ENCODE assay signal across 8 cellular contexts in genomic region chr14:63308723-63309317, GRCh38. TPM values are rescaled to one million over a fixed set of nuclear protein-coding genes. Genes with fewer than 3 reads are reported as not detected.
DNase-seq lines count a peak whose midpoint lies in the region; ATAC-seq, FAIRE-seq and TF ChIP-seq lines count a peak whose summit lies in the region.

No MANE protein-coding gene starts in this region.

- no peaks in the 10 kb centered on the region for H3K4me1 ChIP-seq in Karpas-422 (ENCODE audit: low read length)
- H3K4me1 ChIP-seq in GM12878 (ENCODE audit: control insufficient read depth, insufficient read depth, low read length), result no peaks in the 10 kb centered on the region
- H3K4me1 ChIP-seq in psoas muscle, result no peaks in the 10 kb centered on the region

- H3K27me3 ChIP-seq in Karpas-422 (ENCODE audit: low read length), result no peaks in the 10 kb centered on the region
- H3K27me3 ChIP-seq in GM12878 (replicated peaks in 1 of 2; ENCODE audit: control insufficient read depth in 2 of 2, insufficient read depth in 2 of 2, low read length in 1 of 2), result no peaks in the 10 kb centered on the region
- H3K27me3 ChIP-seq in psoas muscle (ENCODE audit: insufficient read depth in 3 of 3, low read length in 2 of 3), result no peaks in the 10 kb centered on the region

- H3K9me3 ChIP-seq in Karpas-422 (ENCODE audit: low read length) (no peaks in the 10 kb centered on the region), GM12878 (replicated peaks; ENCODE audit: control insufficient read depth, insufficient read depth, low read length) (no peaks in the 10 kb centered on the region), psoas muscle (no peaks in the 10 kb centered on the region)

- H3K4me2 ChIP-seq in Karpas-422 (ENCODE audit: low read depth, low read length, poor library complexity, severe bottlenecking) (no peak overlapping the region), GM12878 (ENCODE audit: control insufficient read depth, insufficient read depth) (no peak overlapping the region)

- H3K79me2 ChIP-seq in Karpas-422 (ENCODE audit: low read length) (no peaks in the 10 kb centered on the region), GM12878 (ENCODE audit: control insufficient read depth, insufficient read depth, low read length) (no peaks in the 10 kb centered on the region)

- BruUV-seq in GM12878 (replicated peaks; lab: Mats Ljungman, UMichigan), result no TSS peak

- H3K27ac ChIP-seq in Karpas-422 (ENCODE audit: low read length) (no peak overlapping the region), GM12878 (ENCODE audit: control insufficient read depth, insufficient read depth) (no peak overlapping the region), psoas muscle (no peak overlapping the region)

- H4K20me1 ChIP-seq in Karpas-422 (ENCODE audit: insufficient read depth, low read depth, low read length) (no peaks in the 10 kb centered on the region), GM12878 (ENCODE audit: control insufficient read depth, insufficient read depth) (no peaks in the 10 kb centered on the region)

- 16% methylated on average over 7 of the region's 7 CpGs for WGBS in GM12878 (ENCODE audit: insufficient coverage, insufficient replicate concordance, low lambda C conversion rate, missing lambda C conversion rate)
- 37 to 47% (median 38%) methylated on average over 7 of the region's 7 CpGs for WGBS in psoas muscle, 3 donors

- peak; percentile 90 for FAIRE-seq in GM12878 (lab: Jason Lieb, UNC)

- H3K36me3 ChIP-seq in Karpas-422 (ENCODE audit: insufficient read depth, low read length) (no peaks in the 10 kb centered on the region), GM12878 (ENCODE audit: control insufficient read depth in 2 of 2, insufficient read depth in 2 of 2, low read length in 1 of 2) (no peaks in the 10 kb centered on the region), psoas muscle (ENCODE audit: insufficient read depth in 1 of 2, low read depth in 1 of 2) (no peaks in the 10 kb centered on the region)

- CTCF ChIA-PET in GM12878 (lab: Yijun Ruan, JAX), result interaction anchor here (0.6 to 1.5 kb wide), 4 partner anchors 8 to 857 kb away, joined by 3 to 5 read pairs (median 3); no protein-coding TSS in a partner anchor

- in situ Hi-C loops in GM12878 (cut with MboI), result no loop called here

- H3K9ac ChIP-seq in Karpas-422 (ENCODE audit: low read length), result no peak overlapping the region
- no peak overlapping the region for H3K9ac ChIP-seq in GM12878 (ENCODE audit: control insufficient read depth, insufficient read depth, low read length)

- no peaks in the 10 kb centered on the region for H3K9me2 ChIP-seq in Karpas-422 (replicated peaks; ENCODE audit: insufficient read depth, low read length)

- peak; percentile 60 for TF ChIP-seq RAD21 in GM12878 (IDR thresholded peaks at IDR 0.05; ENCODE audit: insufficient read depth, low read depth, low read length)

- POLR2A ChIA-PET in GM12878 (lab: Charles Lee), result no interaction called here

- ATAC-seq in GM12878 (peak; percentile 79), psoas muscle (no peak)

- no peak overlapping the region for H3K4me3 ChIP-seq in Karpas-422 (ENCODE audit: low read length)
- no peak overlapping the region for H3K4me3 ChIP-seq in GM12878
- no peak overlapping the region for H3K4me3 ChIP-seq in psoas muscle

- SMC1A ChIA-PET in GM12878 (lab: Charles Lee; ENCODE audit: uncharacterized antibody, unreplicated experiment), result interaction anchor here (0.7 kb wide), 1 partner anchor 9 kb away, joined by 3 read pairs; no protein-coding TSS in a partner anchor

- no peak for TF ChIP-seq POLR2A in GM12878 (IDR thresholded peaks at IDR 0.05; ENCODE audit: low read depth, low read length)

- TF ChIP-seq CTCF in GM12878 (IDR thresholded peaks at IDR 0.05 in 2 of 3, conservative IDR thresholded peaks at IDR 0.05 in 1 of 3; ENCODE audit: control insufficient read depth in 2 of 3, extremely low read depth in 1 of 3, insufficient read depth in 1 of 3, low read depth in 3 of 3, low read length in 3 of 3) (peak; percentile 53 to 66 (median 60)), psoas muscle (IDR thresholded peaks at IDR 0.05) (peak; percentile 13)

- TF ChIP-seq EP300 in GM12878 (IDR thresholded peaks at IDR 0.05; ENCODE audit: borderline replicate concordance in 1 of 2, control insufficient read depth in 1 of 2, low read depth in 2 of 2, low read length in 2 of 2), result no peak

- DNase-seq in activated CD4-positive, alpha-beta T cell treated with anti-CD3 and anti-CD28 coated beads, Interleukin-2, amount 50 U/mL, for 48 hours, result peak; percentile 13 to 19
- DNase-seq in activated CD4-positive, alpha-beta T cell treated with anti-CD3 and anti-CD28 coated beads for 1 hour, result no peak
- DNase-seq in Karpas-422 (peak; percentile 79), GM12878 (ENCODE audit: low read depth, low spot score) (no peak), psoas muscle (no peak), cerebellar nuclear complex (lab: John Stamatoyannopoulos, UW) (no peak), cerebellum (ENCODE audit: low spot score) (no peak), KG1 (lab: John Stamatoyannopoulos, UW) (no peak)

- H2AFZ ChIP-seq in Karpas-422 (ENCODE audit: low read length), result no peak overlapping the region
- no peak overlapping the region for H2AFZ ChIP-seq in GM12878 (ENCODE audit: control insufficient read depth, low read depth, low read length)

- RAD21 ChIA-PET in GM12878 (lab: Charles Lee; ENCODE audit: unreplicated experiment), result no interaction called here

- intact Hi-C loops in GM12878 (cut with micrococcal nuclease; ENCODE audit: unreplicated experiment), result no loop called here
- intact Hi-C loops in psoas muscle (cut with DNase I), result no loop called here

TF ChIP-seq in GM12878, 131 proteins besides CTCF, POLR2A, EP300 and RAD21:
- TF ChIP-seq SMC3 (IDR thresholded peaks at IDR 0.05; ENCODE audit: borderline replicate concordance, low read length) (peak; percentile 45; the same call in 1 of the 2 replicates), RUNX3 (IDR thresholded peaks at IDR 0.05; ENCODE audit: low read length) (peak; percentile 27; the same call in 1 of the 2 replicates), SIX5 (IDR thresholded peaks at IDR 0.05; ENCODE audit: low read depth, low read length, severe bottlenecking) (no peak), EGR1 (IDR thresholded peaks at IDR 0.05; ENCODE audit: borderline replicate concordance in 1 of 2, low read depth in 2 of 2, low read length in 2 of 2) (no peak), NFYA (IDR thresholded peaks at IDR 0.05; ENCODE audit: borderline replicate concordance, low read depth, low read length) (no peak), ZNF24 (IDR thresholded peaks at IDR 0.05) (no peak), MTA3 (IDR thresholded peaks at IDR 0.05; ENCODE audit: borderline replicate concordance, low read length) (no peak), NFIC (IDR thresholded peaks at IDR 0.05; ENCODE audit: low read depth, low read length) (no peak), MAX (IDR thresholded peaks at IDR 0.05; ENCODE audit: low read depth, low read length) (no peak), POLR2AphosphoS5 (IDR thresholded peaks at IDR 0.05; ENCODE audit: low read length) (no peak)

RNA-seq across cellular contexts. Expression of gene GPHB5, which starts 9.9 kb away (rescaled TPM):
- not detected in 2 replicates for total RNA-seq in Karpas-422 (2014; rRNA removed; shearing (Covaris generic); ENCODE audit: low replicate concordance)
- not detected in 2 replicates for total RNA-seq in GM12878 (2013; cell fraction: nucleolus; rRNA removed)
- total RNA-seq in GM12878 (2014; rRNA removed) (not detected in 2 replicates), GM12878 (2014; rRNA removed; fragmentation: Illumina TruSeq; extraction: Trizol) (not detected in 2 replicates), GM12878 (2021) (not detected in 2 replicates), psoas muscle (not detected), cerebellum (not detected)
- polyA plus RNA-seq in GM12878 (2011; ENCODE audit: low read depth), result not detected
- polyA plus RNA-seq in GM12878 (2011; rRNA removed) (not detected in 2 replicates), GM12878 (2014; fragmentation: Illumina TruSeq; extraction: Trizol) (not detected in 2 replicates), GM12878 (2014; fragmentation: Nextera tagmentation; extraction: Ambion mirVana) (not detected), GM12878 (2014; rRNA removed) (not detected in 2 replicates), GM12878 (2016; fragmentation: Nextera tagmentation; extraction: Ambion mirVana) (not detected), psoas muscle (not detected)
- polyA plus RNA-seq in GM12878 (2011; cell fraction: cytosol; rRNA removed), result not detected in 2 replicates
- not detected in 2 replicates for polyA plus RNA-seq in GM12878 (2011; cell fraction: nucleus; rRNA removed)
- not detected in 2 replicates for polyA plus RNA-seq in GM12878 (2012)
- polyA minus RNA-seq in GM12878 (2011; rRNA and poly(A)+ RNA removed), result not detected in 2 replicates
- polyA minus RNA-seq in GM12878 (2011; cell fraction: cytosol; rRNA and poly(A)+ RNA removed), result not detected in 2 replicates
- polyA minus RNA-seq in GM12878 (2011; cell fraction: nucleus; rRNA and poly(A)+ RNA removed), result not detected in 2 replicates

Comparison
In these comparisons a context has a peak if more than half of its experiments do, and no peak if none do; other contexts are left out.
1. DNase-seq: peak in activated CD4-positive, alpha-beta T cell treated with anti-CD3 and anti-CD28 coated beads, Interleukin-2, amount 50 U/mL, for 48 hours (2 of 2) and Karpas-422 (single experiment); none in activated CD4-positive, alpha-beta T cell treated with anti-CD3 and anti-CD28 coated beads for 1 hour (single experiment), GM12878 (single experiment), psoas muscle (0 of 2), cerebellar nuclear complex (0 of 2), cerebellum (single experiment) and KG1 (single experiment).